1 cellular context compared by ENCODE assay signal in genomic region chr15:64717130-64717529, GRCh38.
TF ChIP-seq lines count a peak whose summit lies in the region.

No MANE protein-coding gene starts in this region.

TF ChIP-seq in K562, 482 proteins besides CTCF, POLR2A, EP300 and RAD21:
- no peak for TF ChIP-seq ETS1 (conservative IDR thresholded peaks at IDR 0.05; ENCODE audit: control insufficient read depth, low read depth, low read length)
- TF ChIP-seq IRF2 (CRISPR knock-in tag; IDR thresholded peaks at IDR 0.05): no peak
- TF ChIP-seq ZBTB17 (CRISPR knock-in tag; IDR thresholded peaks at IDR 0.05): no peak
- no peak for TF ChIP-seq ETV1 (tag; conservative IDR thresholded peaks at IDR 0.05; ENCODE audit: low read depth)
- TF ChIP-seq, protein P1, sequence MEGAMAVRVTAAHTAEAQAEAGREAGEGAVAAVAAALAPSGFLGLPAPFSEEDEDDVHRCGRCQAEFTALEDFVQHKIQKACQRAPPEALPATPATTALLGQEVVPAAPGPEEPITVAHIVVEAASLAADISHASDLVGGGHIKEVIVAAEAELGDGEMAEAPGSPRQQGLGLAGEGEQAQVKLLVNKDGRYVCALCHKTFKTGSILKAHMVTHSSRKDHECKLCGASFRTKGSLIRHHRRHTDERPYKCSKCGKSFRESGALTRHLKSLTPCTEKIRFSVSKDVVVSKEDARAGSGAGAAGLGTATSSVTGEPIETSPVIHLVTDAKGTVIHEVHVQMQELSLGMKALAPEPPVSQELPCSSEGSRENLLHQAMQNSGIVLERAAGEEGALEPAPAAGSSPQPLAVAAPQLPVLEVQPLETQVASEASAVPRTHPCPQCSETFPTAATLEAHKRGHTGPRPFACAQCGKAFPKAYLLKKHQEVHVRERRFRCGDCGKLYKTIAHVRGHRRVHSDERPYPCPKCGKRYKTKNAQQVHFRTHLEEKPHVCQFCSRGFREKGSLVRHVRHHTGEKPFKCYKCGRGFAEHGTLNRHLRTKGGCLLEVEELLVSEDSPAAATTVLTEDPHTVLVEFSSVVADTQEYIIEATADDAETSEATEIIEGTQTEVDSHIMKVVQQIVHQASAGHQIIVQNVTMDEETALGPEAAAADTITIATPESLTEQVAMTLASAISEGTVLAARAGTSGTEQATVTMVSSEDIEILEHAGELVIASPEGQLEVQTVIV (CRISPR knock-in tag; IDR thresholded peaks at IDR 0.05; ENCODE audit: borderline replicate concordance): no peak
- TF ChIP-seq NUFIP1 (IDR thresholded peaks at IDR 0.05; ENCODE audit: partially characterized antibody): no peak
- TF ChIP-seq, protein P2, sequence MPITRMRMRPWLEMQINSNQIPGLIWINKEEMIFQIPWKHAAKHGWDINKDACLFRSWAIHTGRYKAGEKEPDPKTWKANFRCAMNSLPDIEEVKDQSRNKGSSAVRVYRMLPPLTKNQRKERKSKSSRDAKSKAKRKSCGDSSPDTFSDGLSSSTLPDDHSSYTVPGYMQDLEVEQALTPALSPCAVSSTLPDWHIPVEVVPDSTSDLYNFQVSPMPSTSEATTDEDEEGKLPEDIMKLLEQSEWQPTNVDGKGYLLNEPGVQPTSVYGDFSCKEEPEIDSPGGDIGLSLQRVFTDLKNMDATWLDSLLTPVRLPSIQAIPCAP (CRISPR knock-in tag; IDR thresholded peaks at IDR 0.05; ENCODE audit: borderline replicate concordance): no peak
- no peak for TF ChIP-seq BRD4 (IDR thresholded peaks at IDR 0.05)
- TF ChIP-seq, protein P3, sequence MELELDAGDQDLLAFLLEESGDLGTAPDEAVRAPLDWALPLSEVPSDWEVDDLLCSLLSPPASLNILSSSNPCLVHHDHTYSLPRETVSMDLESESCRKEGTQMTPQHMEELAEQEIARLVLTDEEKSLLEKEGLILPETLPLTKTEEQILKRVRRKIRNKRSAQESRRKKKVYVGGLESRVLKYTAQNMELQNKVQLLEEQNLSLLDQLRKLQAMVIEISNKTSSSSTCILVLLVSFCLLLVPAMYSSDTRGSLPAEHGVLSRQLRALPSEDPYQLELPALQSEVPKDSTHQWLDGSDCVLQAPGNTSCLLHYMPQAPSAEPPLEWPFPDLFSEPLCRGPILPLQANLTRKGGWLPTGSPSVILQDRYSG (tag; conservative IDR thresholded peaks at IDR 0.05; ENCODE audit: low read depth): no peak
- no peak for TF ChIP-seq ZNF695 (CRISPR knock-in tag; IDR thresholded peaks at IDR 0.05)
- TF ChIP-seq HNRNPUL1 (IDR thresholded peaks at IDR 0.05; ENCODE audit: low read length): no peak
- TF ChIP-seq GTF2E2 (tag; IDR thresholded peaks at IDR 0.05): no peak
- no peak for TF ChIP-seq PCBP1 (IDR thresholded peaks at IDR 0.05; ENCODE audit: low read depth, low read length, poor library complexity, severe bottlenecking)
- TF ChIP-seq LARP7 (IDR thresholded peaks at IDR 0.05): no peak
- no peak for TF ChIP-seq MEF2D (tag; conservative IDR thresholded peaks at IDR 0.05; ENCODE audit: low read depth)
- no peak for TF ChIP-seq ZNF644 (tag; IDR thresholded peaks at IDR 0.05; ENCODE audit: low read depth)
- TF ChIP-seq RBM39 (optimal IDR thresholded peaks at IDR 0.05; ENCODE audit: low read depth, low read length): no peak
- TF ChIP-seq NR1H2 (CRISPR knock-in tag; IDR thresholded peaks at IDR 0.05): no peak
- TF ChIP-seq NR2F6 (CRISPR knock-in tag; IDR thresholded peaks at IDR 0.05): no peak
- TF ChIP-seq FOXM1 (IDR thresholded peaks at IDR 0.05; ENCODE audit: low read depth): no peak
- no peak for TF ChIP-seq FOXM1 (CRISPR knock-in tag; IDR thresholded peaks at IDR 0.05; ENCODE audit: low read depth)
